ENCODE assay signal across 12 cellular contexts in genomic region chr3:58695284-58695683, GRCh38. TPM values are rescaled to one million over a fixed set of nuclear protein-coding genes. Genes with fewer than 3 reads are reported as not detected.
"Had no signal": no experiment of that assay in that cellular context is flagged by ENCODE, and none has a peak within 500 bp of the region (broad histone marks: within the 10 kb centered on the region; RNA-seq: fewer than 3 reads in every experiment).

No MANE protein-coding gene starts in this region.

RNA-seq across cellular contexts. Expression of gene FAM3D, which starts 28.7 kb away (rescaled TPM):
- total RNA-seq: activated B cell treated with CpG ODN at 0.5 μM for 24 hours; activated CD8-positive, alpha-beta T cell treated with anti-CD3 and anti-CD28 coated beads for 36 hours; activated T-cell treated with anti-CD3 and anti-CD28 coated beads, Interleukin-2, amount 50 U/mL, for 4 hours; activated T-helper 17 cell treated with anti-CD3 and anti-CD28 coated beads, Interleukin-2, amount 50 U/mL, for 72 hours; astrocyte; cardiac septum; cerebellum; endothelial cell of umbilical vein; fibroblast of lung; fibroblast of villous mesenchyme; frontal cortex; T-helper 2 cell treated with Interferon-gamma antibody and Interleukin-4, amounts not matched to agents 100 ng/mL and 5 ng/mL, for 36 hours had no signal
- polyA plus RNA-seq: fibroblast of lung had no signal
